29 cellular contexts compared by ENCODE assay signal in the genomic region with DNA sequence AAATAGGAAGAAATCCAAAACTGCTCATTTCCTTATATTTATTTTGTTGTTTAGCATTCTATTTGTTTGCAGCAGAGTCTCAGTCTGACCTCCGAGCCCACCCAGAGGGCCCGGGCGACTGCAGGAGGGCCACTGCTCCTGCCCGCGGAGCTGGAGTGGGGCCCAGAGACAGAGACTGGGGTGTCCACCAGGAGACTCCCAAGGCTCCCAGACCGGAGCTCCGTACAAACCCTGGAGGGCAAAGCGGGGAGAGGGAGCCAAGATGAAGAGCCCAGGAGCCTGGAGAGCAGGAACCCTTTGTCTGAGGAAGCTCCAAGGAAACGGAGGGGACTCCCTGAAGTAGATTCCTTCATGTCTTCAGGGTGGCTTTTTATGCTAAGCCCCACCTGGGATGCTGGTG.
"Had no signal": no experiment of that assay in that cellular context is flagged by ENCODE, and none has a peak within 500 bp of the region (broad histone marks: within the 10 kb centered on the region; RNA-seq: fewer than 3 reads in every experiment).

No MANE protein-coding gene starts in this region.

- H3K4me1 Mint-ChIP-seq: activated CD4-positive, alpha-beta memory T cell treated with anti-CD3 and anti-CD28 coated beads, Interleukin-2, amount 10 ng/mL, durations not matched to agents 7 days and 5 days; activated CD4-positive, alpha-beta T cell treated with anti-CD3 and anti-CD28 coated beads, Interleukin-2, amount 10 ng/mL, durations not matched to agents 7 days and 5 days had no signal

- H3K4me3 ChIP-seq: esophagus squamous epithelium, gastroesophageal sphincter, heart right ventricle had no signal

- H3K4me3 Mint-ChIP-seq: activated CD4-positive, alpha-beta memory T cell treated with anti-CD3 and anti-CD28 coated beads, Interleukin-2, amount 10 ng/mL, durations not matched to agents 7 days and 5 days; activated CD4-positive, alpha-beta T cell treated with anti-CD3 and anti-CD28 coated beads, Interleukin-2, amount 10 ng/mL, durations not matched to agents 7 days and 5 days; activated naive CD8-positive, alpha-beta T cell; activated T-helper 1 cell treated with anti-CD3 and anti-CD28 coated beads, Interleukin-12 subunit alpha, Interleukin-12 subunit beta, Interleukin-2, Interleukin-4 antibody, amounts not matched to agents 30 ng/mL and 10 ng/mL and 1 ng/mL, durations not matched to agents 14 hours and 24 hours and 36 hours; effector memory CD8-positive, alpha-beta T cell; WTC11 had no signal

- H3K9me3 ChIP-seq: esophagus squamous epithelium, gastroesophageal sphincter had no signal

- DNase-seq: activated CD4-positive, alpha-beta memory T cell treated with anti-CD3 and anti-CD28 coated beads, Interleukin-2, amount 10 ng/mL, durations not matched to agents 7 days and 5 days; activated CD4-positive, alpha-beta T cell treated with anti-CD3 and anti-CD28 coated beads for 1 hour; activated CD4-positive, alpha-beta T cell treated with anti-CD3 and anti-CD28 coated beads for 4 hours; activated CD4-positive, alpha-beta T cell treated with anti-CD3 and anti-CD28 coated beads, Interleukin-2, amount 10 ng/mL, durations not matched to agents 7 days and 5 days; activated CD4-positive, alpha-beta T cell treated with anti-CD3 and anti-CD28 coated beads, Interleukin-2, amount 50 U/mL, for 4 hours; activated CD8-positive, alpha-beta memory T cell treated with anti-CD3 and anti-CD28 coated beads, Interleukin-2, amount 50 U/mL, for 48 hours; activated gamma-delta T cell treated with Interleukin-2 at 50 U/mL for 16 hours; activated naive CD4-positive, alpha-beta T cell treated with anti-CD3 and anti-CD28 coated beads, Interleukin-2, amount 50 U/mL, for 16 hours; activated naive CD4-positive, alpha-beta T cell treated with Interleukin-2 at 50 U/mL for 16 hours; activated T-cell treated with anti-CD3 and anti-CD28 coated beads for 4 hours; activated T-cell treated with anti-CD3 and anti-CD28 coated beads, Interleukin-2, amount 50 U/mL, for 48 hours; amniotic stem cell; caudate nucleus; cortex of kidney; dermis blood vessel endothelial cell; effector CD4-positive, alpha-beta T cell; effector memory CD8-positive, alpha-beta T cell; esophagus squamous epithelium; foreskin melanocyte; heart right ventricle; SW 1271; T-helper 1 cell; T-helper 2 cell had no signal

- H3K27me3 ChIP-seq: esophagus squamous epithelium, gastroesophageal sphincter, heart right ventricle had no signal

- H3K36me3 ChIP-seq: esophagus squamous epithelium, gastroesophageal sphincter, heart right ventricle had no signal

- H3K27me3 Mint-ChIP-seq: activated naive CD8-positive, alpha-beta T cell had no signal

- H3K4me1 ChIP-seq: esophagus squamous epithelium, gastroesophageal sphincter, heart right ventricle had no signal

- ATAC-seq: effector memory CD8-positive, alpha-beta T cell; gastroesophageal sphincter; heart right ventricle had no signal

- H3K27ac Mint-ChIP-seq: activated CD4-positive, alpha-beta memory T cell treated with anti-CD3 and anti-CD28 coated beads, Interleukin-2, amount 10 ng/mL, durations not matched to agents 7 days and 5 days; activated CD4-positive, alpha-beta T cell treated with anti-CD3 and anti-CD28 coated beads, Interleukin-2, amount 10 ng/mL, durations not matched to agents 7 days and 5 days; activated naive CD8-positive, alpha-beta T cell; activated T-helper 1 cell treated with anti-CD3 and anti-CD28 coated beads, Interleukin-12 subunit alpha, Interleukin-12 subunit beta, Interleukin-2, Interleukin-4 antibody, amounts not matched to agents 30 ng/mL and 10 ng/mL and 1 ng/mL, durations not matched to agents 14 hours and 24 hours and 36 hours; activated T-helper 2 cell treated with anti-CD3 and anti-CD28 coated beads, Interferon-gamma antibody, Interleukin-2, Interleukin-4, amounts not matched to agents 10 μg/mL and 5 μg/mL and 100 μg/mL, durations not matched to agents 14 hours and 24 hours and 36 hours; effector memory CD8-positive, alpha-beta T cell; WTC11 had no signal

- H3K27ac ChIP-seq: epithelial cell of prostate, esophagus squamous epithelium, gastroesophageal sphincter, heart right ventricle had no signal
